2 cellular contexts compared by ENCODE assay signal in genomic region chr19:18309525-18310064, GRCh38.
TF ChIP-seq lines count a peak whose summit lies in the region.

No MANE protein-coding gene starts in this region.

TF ChIP-seq in HepG2, 621 proteins besides CTCF, POLR2A, EP300 and RAD21:
- TF ChIP-seq AGO2 (optimal IDR thresholded peaks at IDR 0.05; ENCODE audit: low read depth, low read length): peak; percentile 69
- no peak for TF ChIP-seq NFRKB (IDR thresholded peaks at IDR 0.05)
- TF ChIP-seq CENPX (CRISPR knock-in tag; IDR thresholded peaks at IDR 0.05): no peak
- no peak for TF ChIP-seq ATF7 (IDR thresholded peaks at IDR 0.05)
- no peak for TF ChIP-seq ATF7 (CRISPR knock-in tag; IDR thresholded peaks at IDR 0.05)
- no peak for TF ChIP-seq ZMYM2 (CRISPR knock-in tag; IDR thresholded peaks at IDR 0.05)
- 0 out of 2 replicates have a peak, but pooled peaks have one; percentile 29 for TF ChIP-seq HOXA3 (CRISPR knock-in tag; IDR thresholded peaks at IDR 0.05)
- 0 out of 2 replicates have a peak, but pooled peaks have one; percentile 16 for TF ChIP-seq ZC3H13 (CRISPR knock-in tag; IDR thresholded peaks at IDR 0.05)
- TF ChIP-seq ZBTB33 (CRISPR knock-in tag; IDR thresholded peaks at IDR 0.05): peak; percentile 31; the same call in 1 of the 2 replicates
- TF ChIP-seq ZNF589 (CRISPR knock-in tag; conservative IDR thresholded peaks at IDR 0.05): no peak
- no peak for TF ChIP-seq BRD4 (CRISPR knock-in tag; IDR thresholded peaks at IDR 0.05)
- TF ChIP-seq TMF1 (CRISPR knock-in tag; IDR thresholded peaks at IDR 0.05; ENCODE audit: low read depth): no peak
- no peak for TF ChIP-seq JDP2 (CRISPR knock-in tag; IDR thresholded peaks at IDR 0.05; ENCODE audit: borderline replicate concordance)
- TF ChIP-seq AGO1 (IDR thresholded peaks at IDR 0.05; ENCODE audit: low read depth, low read length, poor library complexity, severe bottlenecking): peak; percentile 82
- no peak for TF ChIP-seq ZNF503 (CRISPR knock-in tag; IDR thresholded peaks at IDR 0.05)
- TF ChIP-seq GABPA (IDR thresholded peaks at IDR 0.05; ENCODE audit: low read depth, low read length): no peak
- TF ChIP-seq GABPA (CRISPR knock-in tag; IDR thresholded peaks at IDR 0.05; ENCODE audit: low read depth): no peak
- no peak for TF ChIP-seq SATB2 (CRISPR knock-in tag; IDR thresholded peaks at IDR 0.05)

TF ChIP-seq in GM23338, 12 proteins besides CTCF, POLR2A, EP300 and RAD21:
- TF ChIP-seq EZH2phosphoT487 (IDR thresholded peaks at IDR 0.05; ENCODE audit: unreplicated experiment) (no peak), STAT1 (IDR thresholded peaks at IDR 0.05; ENCODE audit: unreplicated experiment) (no peak), ZNF331 (CRISPR knock-in tag; IDR thresholded peaks at IDR 0.05; ENCODE audit: low read depth) (no peak), CREB1 (CRISPR knock-in tag; IDR thresholded peaks at IDR 0.05; ENCODE audit: low read depth) (no peak), POLR2AphosphoS5 (IDR thresholded peaks at IDR 0.05; ENCODE audit: low read depth) (no peak), NANOG (IDR thresholded peaks at IDR 0.05; ENCODE audit: borderline replicate concordance) (no peak), ETS1 (IDR thresholded peaks at IDR 0.05) (no peak), EZH2 (IDR thresholded peaks at IDR 0.05; ENCODE audit: low read depth, unreplicated experiment) (no peak), JUNB (IDR thresholded peaks at IDR 0.05; ENCODE audit: unreplicated experiment) (no peak), ZNF114 (CRISPR knock-in tag; IDR thresholded peaks at IDR 0.05) (no peak), ZNF462 (CRISPR knock-in tag; IDR thresholded peaks at IDR 0.05) (no peak), REST (IDR thresholded peaks at IDR 0.05; ENCODE audit: unreplicated experiment) (no peak)
